Comparison of ENCODE assay signal across 8 cellular contexts in genomic region chr1:152185544-152186391, GRCh38. TPM values are rescaled to one million over a fixed set of nuclear protein-coding genes. Genes with fewer than 3 reads are reported as not detected.
DNase-seq lines count a peak whose midpoint lies in the region; ATAC-seq and TF ChIP-seq lines count a peak whose summit lies in the region.

No MANE protein-coding gene starts in this region.

- DNase-seq in BE2C (peak; percentile 28), NCI-H1694 (lab: John Stamatoyannopoulos, UW) (peak; percentile 70), T-helper 9 cell (peak; percentile 5), left kidney (ENCODE audit: low read depth, low spot score) (peak; percentile 70)
- DNase-seq in central memory CD8-positive, alpha-beta T cell (ENCODE audit: low spot score in 2 of 2), result no peak
- DNase-seq in stimulated activated naive B cell treated with anti-CD40 and anti-IgM and Interleukin-4, amounts not matched to agents 10 μg/mL and 1 μg/mL and 100 μg/mL, for 72 hours, result peak; percentile 17

- peaks cover 20% of the 10 kb centered on the region for H3K27me3 Mint-ChIP-seq in central memory CD8-positive, alpha-beta T cell
- peaks cover 20% of the 10 kb centered on the region in 2 donors for H3K27me3 Mint-ChIP-seq in stimulated activated naive B cell treated with anti-CD40 and anti-IgM and Interleukin-4, amounts not matched to agents 10 μg/mL and 1 μg/mL and 100 μg/mL, for 72 hours

- H3K4me1 Mint-ChIP-seq in central memory CD8-positive, alpha-beta T cell, result peaks cover 9% of the 10 kb centered on the region
- peaks cover 2 to 8% of the 10 kb centered on the region in 2 donors for H3K4me1 Mint-ChIP-seq in stimulated activated naive B cell treated with anti-CD40 and anti-IgM and Interleukin-4, amounts not matched to agents 10 μg/mL and 1 μg/mL and 100 μg/mL, for 72 hours

- H3K27me3 ChIP-seq in BE2C, result no peaks in the 10 kb centered on the region; the same call in 1 of the 2 replicates

- H3K36me3 ChIP-seq in BE2C, result no peaks in the 10 kb centered on the region

- H3K9me3 Mint-ChIP-seq in central memory CD8-positive, alpha-beta T cell, result no peaks in the 10 kb centered on the region
- H3K9me3 Mint-ChIP-seq in stimulated activated naive B cell treated with anti-CD40 and anti-IgM and Interleukin-4, amounts not matched to agents 10 μg/mL and 1 μg/mL and 100 μg/mL, for 72 hours, result no peaks in the 10 kb centered on the region

- peak; percentile 59 for ATAC-seq in GM21390 (IDR thresholded peaks at IDR 0.05; ENCODE audit: unreplicated experiment)
- peak; percentile 53 for ATAC-seq in central memory CD8-positive, alpha-beta T cell (replicated peaks; ENCODE audit: extremely low read depth, poor library complexity, severe bottlenecking)
- ATAC-seq in stimulated activated naive B cell treated with anti-CD40 and anti-IgM and Interleukin-4, amounts not matched to agents 10 μg/mL and 1 μg/mL and 100 μg/mL, for 72 hours (replicated peaks), result peak; percentile 50 to 56
- no peak for ATAC-seq in GM19463 (IDR thresholded peaks at IDR 0.05; ENCODE audit: unreplicated experiment)

- no peak overlapping the region for H3K4me3 Mint-ChIP-seq in central memory CD8-positive, alpha-beta T cell
- H3K4me3 Mint-ChIP-seq in stimulated activated naive B cell treated with anti-CD40 and anti-IgM and Interleukin-4, amounts not matched to agents 10 μg/mL and 1 μg/mL and 100 μg/mL, for 72 hours, result no peak overlapping the region

- H3K4me1 ChIP-seq in BE2C, result no peaks in the 10 kb centered on the region

- H3K4me3 ChIP-seq in BE2C (ENCODE audit: low read depth, low read length), result no peak overlapping the region

- TF ChIP-seq CTCF in BE2C (IDR thresholded peaks at IDR 0.05; ENCODE audit: low read depth, low read length), result peak; percentile 61

- H3K27ac Mint-ChIP-seq in central memory CD8-positive, alpha-beta T cell (ENCODE audit: low read depth), result no peak overlapping the region
- no peak overlapping the region for H3K27ac Mint-ChIP-seq in stimulated activated naive B cell treated with anti-CD40 and anti-IgM and Interleukin-4, amounts not matched to agents 10 μg/mL and 1 μg/mL and 100 μg/mL, for 72 hours

- no peaks in the 10 kb centered on the region for H3K9me3 ChIP-seq in BE2C

- peaks cover 3% of the 10 kb centered on the region for H3K36me3 Mint-ChIP-seq in central memory CD8-positive, alpha-beta T cell (ENCODE audit: insufficient read depth)
- no peaks in the 10 kb centered on the region for H3K36me3 Mint-ChIP-seq in stimulated activated naive B cell treated with anti-CD40 and anti-IgM and Interleukin-4, amounts not matched to agents 10 μg/mL and 1 μg/mL and 100 μg/mL, for 72 hours

RNA-seq across cellular contexts. Expression of gene RPTN, which starts 26.7 kb away (rescaled TPM):
- polyA plus RNA-seq in BE2C (2012; ENCODE audit: insufficient read depth, insufficient read length, low read depth), result not detected

RNA-seq across cellular contexts. Expression of gene HRNR, which starts 38.2 kb away (rescaled TPM):
- polyA plus RNA-seq in BE2C (2012; ENCODE audit: insufficient read depth, insufficient read length, low read depth), result 0.06 TPM

Comparison
In these comparisons a context has a peak if more than half of its experiments do, and no peak if none do; other contexts are left out.
1. DNase-seq: peak in BE2C (single experiment), NCI-H1694 (single experiment), T-helper 9 cell (single experiment), left kidney (single experiment) and stimulated activated naive B cell treated with anti-CD40 and anti-IgM and Interleukin-4, amounts not matched to agents 10 μg/mL and 1 μg/mL and 100 μg/mL, for 72 hours (single experiment); none in central memory CD8-positive, alpha-beta T cell (0 of 2).